In genomic region chr15:39580117-39580629, GRCh38 we compare ENCODE assay signal across 8 cellular contexts. TPM values are rescaled to one million over a fixed set of nuclear protein-coding genes. Genes with fewer than 3 reads are reported as not detected.
DNase-seq lines count a peak whose midpoint lies in the region; ATAC-seq and TF ChIP-seq lines count a peak whose summit lies in the region.

No MANE protein-coding gene starts in this region.

- H3K4me1 Mint-ChIP-seq in activated CD4-positive, alpha-beta memory T cell treated with anti-CD3 and anti-CD28 coated beads, Interleukin-2, amount 10 ng/mL, durations not matched to agents 7 days and 5 days, result peaks cover 16% of the 10 kb centered on the region

- H3K27me3 Mint-ChIP-seq in activated CD4-positive, alpha-beta memory T cell treated with anti-CD3 and anti-CD28 coated beads, Interleukin-2, amount 10 ng/mL, durations not matched to agents 7 days and 5 days, result peaks cover 61% of the 10 kb centered on the region

- intact Hi-C loops in lower lobe of right lung (cut with DNase I), result loop anchor here (10.0 kb wide), 1 partner anchor 405 kb away; no protein-coding TSS in a partner anchor

- POLR2A ChIA-PET in AG04450 (lab: Yijun Ruan, JAX), result interaction anchor here (0.6 to 3.9 kb wide), 61 partner anchors 11 to 866 kb away, joined by 3 to 86 read pairs (median 5); no protein-coding TSS in a partner anchor
- POLR2A ChIA-PET in activated CD4-positive, alpha-beta memory T cell treated with anti-CD3 and anti-CD28 coated beads, Interleukin-2, amount 10 ng/mL, durations not matched to agents 7 days and 5 days (lab: Charles Lee), result interaction anchor here (0.6 to 1.2 kb wide), 5 partner anchors 43 to 1125 kb away, joined by 3 read pairs; no protein-coding TSS in a partner anchor

- no peaks in the 10 kb centered on the region for H3K9me3 ChIP-seq in AG04450 (ENCODE audit: control insufficient read depth, insufficient read depth, low read length)
- H3K9me3 ChIP-seq in lower lobe of right lung, result no peaks in the 10 kb centered on the region

- CTCF ChIA-PET in AG04450 (lab: Charles Lee), result interaction anchor here (0.5 to 2.1 kb wide), 27 partner anchors 79 to 878 kb away, joined by 3 to 15 read pairs (median 4); no protein-coding TSS in a partner anchor
- CTCF ChIA-PET in activated CD4-positive, alpha-beta memory T cell treated with anti-CD3 and anti-CD28 coated beads, Interleukin-2, amount 10 ng/mL, durations not matched to agents 7 days and 5 days (lab: Charles Lee), result interaction anchor here (0.7 to 6.8 kb wide), 25 partner anchors 10 to 1140 kb away, joined by 3 to 75 read pairs (median 3); partner anchors contain the start of gene FSIP1

- ATAC-seq in GM18909 (IDR thresholded peaks at IDR 0.05; ENCODE audit: poor library complexity, unreplicated experiment) (peak; percentile 85), HG03432 (IDR thresholded peaks at IDR 0.05; ENCODE audit: unreplicated experiment) (peak; percentile 90), lower lobe of right lung (peak; percentile 88 to 94)

- H3K9me3 Mint-ChIP-seq in activated CD4-positive, alpha-beta memory T cell treated with anti-CD3 and anti-CD28 coated beads, Interleukin-2, amount 10 ng/mL, durations not matched to agents 7 days and 5 days, result no peaks in the 10 kb centered on the region

- H3K4me1 ChIP-seq in lower lobe of right lung, result peaks cover 42% of the 10 kb centered on the region

- no peaks in the 10 kb centered on the region for H3K27me3 ChIP-seq in AG04450 (ENCODE audit: control insufficient read depth, insufficient read depth, low read length)
- no peaks in the 10 kb centered on the region for H3K27me3 ChIP-seq in lower lobe of right lung (ENCODE audit: low read depth)

- H3K4me3 ChIP-seq in AG04450 (ENCODE audit: low read depth, low read length), result peak overlapping the region; percentile 99
- peak overlapping the region; percentile 67 for H3K4me3 ChIP-seq in lower lobe of right lung

- H3K36me3 Mint-ChIP-seq in activated CD4-positive, alpha-beta memory T cell treated with anti-CD3 and anti-CD28 coated beads, Interleukin-2, amount 10 ng/mL, durations not matched to agents 7 days and 5 days (ENCODE audit: low read depth), result no peaks in the 10 kb centered on the region

- TF ChIP-seq CTCF in AG04450 (IDR thresholded peaks at IDR 0.05; ENCODE audit: low read depth, low read length) (peak; percentile 92), lower lobe of right lung (IDR thresholded peaks at IDR 0.05) (peak; percentile 94)

- H3K4me3 Mint-ChIP-seq in activated CD4-positive, alpha-beta memory T cell treated with anti-CD3 and anti-CD28 coated beads, Interleukin-2, amount 10 ng/mL, durations not matched to agents 7 days and 5 days, result peak overlapping the region; percentile 43

- H3K27ac ChIP-seq in AG04450 (ENCODE audit: low read depth, low read length) (peak overlapping the region; percentile 99), lower lobe of right lung (peak overlapping the region; percentile 94)

- no peak overlapping the region for H3K27ac Mint-ChIP-seq in activated CD4-positive, alpha-beta memory T cell treated with anti-CD3 and anti-CD28 coated beads, Interleukin-2, amount 10 ng/mL, durations not matched to agents 7 days and 5 days

- H3K36me3 ChIP-seq in lower lobe of right lung, result peaks cover 32% of the 10 kb centered on the region

- DNase-seq in AG04450 (ENCODE audit: low read depth, low spot score) (peak; percentile 95), NCI-H748 (lab: John Stamatoyannopoulos, UW; ENCODE audit: unreplicated experiment) (peak; percentile 71), ecto neural progenitor cell (ENCODE audit: low spot score) (peak; percentile 95), lower lobe of right lung (peak; percentile 93)
- DNase-seq in activated CD4-positive, alpha-beta memory T cell treated with anti-CD3 and anti-CD28 coated beads, Interleukin-2, amount 10 ng/mL, durations not matched to agents 7 days and 5 days, result peak; percentile 91
- DNase-seq in stimulated activated CD4-positive, alpha-beta T cell treated with anti-CD3 and anti-CD28 coated beads, Interleukin-4, amount 100 ng/mL, for 4 hours, result peak; percentile 72 to 85

RNA-seq across cellular contexts. Expression of gene THBS1, which starts 0.7 kb away (rescaled TPM):
- 686 and 1,024 TPM in 2 replicates for polyA plus RNA-seq in AG04450 (2011; rRNA removed)
- 4,780 and 6,626 TPM in 2 replicates for polyA minus RNA-seq in AG04450 (2011; rRNA and poly(A)+ RNA removed)
- total RNA-seq in activated CD4-positive, alpha-beta memory T cell treated with anti-CD3 and anti-CD28 coated beads, Interleukin-2, amount 10 ng/mL, durations not matched to agents 7 days and 5 days, result 1 to 10 TPM; 1.2 to 1.5 TPM
- total RNA-seq in lower lobe of right lung, result 226 TPM

Comparison
In these comparisons a context has a peak if more than half of its experiments do, and no peak if none do; other contexts are left out.
1. Peak in every context shown above with its lines: DNase-seq, ATAC-seq, H3K4me3 ChIP-seq and H3K27ac ChIP-seq.
2. RNA of gene THBS1, which starts 0.7 kb away (total RNA-seq): 226 TPM in lower lobe of right lung (single experiment); 1.2 to 1.5 TPM in activated CD4-positive, alpha-beta memory T cell treated with anti-CD3 and anti-CD28 coated beads, Interleukin-2, amount 10 ng/mL, durations not matched to agents 7 days and 5 days; every median in the first group is over 10 times any median in the second.